ENCODE assay signal across 23 cellular contexts in genomic region chr11:117720061-117720511, GRCh38.
DNase-seq lines count a peak whose midpoint lies in the region; TF ChIP-seq lines count a peak whose summit lies in the region.
"Had no signal": no experiment of that assay in that cellular context is flagged by ENCODE, and none has a peak within 500 bp of the region (broad histone marks: within the 10 kb centered on the region; RNA-seq: fewer than 3 reads in every experiment).

No MANE protein-coding gene starts in this region.

- peak overlapping the region; percentile 50 for H3K9ac ChIP-seq in NT2/D1 (ENCODE audit: insufficient read length, low read depth)

- peak; percentile 26 for DNase-seq in NCI-H82 (lab: John Stamatoyannopoulos, UW)
- DNase-seq in NCI-H82 treated with DMSO at 0.1 percent for 48 hours (lab: John Stamatoyannopoulos, UW; ENCODE audit: unreplicated experiment) = no peak
- DNase-seq in NT2/D1 (ENCODE audit: low read depth, low spot score) = no peak
- peak; percentile 29 to 49 for DNase-seq in thyroid gland
- DNase-seq in activated CD4-positive, alpha-beta T cell treated with anti-CD3 and anti-CD28 coated beads for 1 hour = no peak
- DNase-seq in cerebellum (ENCODE audit: low spot score) = no peak
- no peak for DNase-seq in DMS53 (lab: John Stamatoyannopoulos, UW)
- DNase-seq: activated CD4-positive, alpha-beta T cell treated with anti-CD3 and anti-CD28 coated beads, Interleukin-2, amount 50 U/mL, for 48 hours; activated gamma-delta T cell treated with Interleukin-2 at 50 U/mL for 16 hours; glutamatergic neuron; IMR-90; lower lobe of right lung; NCI-H2029; ovary; PC-9; stimulated activated CD4-positive, alpha-beta T cell treated with anti-CD3 and anti-CD28 coated beads, Interleukin-4, amount 100 ng/mL, for 1 hour; stomach; T-helper 17 cell; WERI-Rb-1 had no signal

- TF ChIP-seq POLR2A in thyroid gland (IDR thresholded peaks at IDR 0.05) = no peak

- H3K9me3 ChIP-seq in NT2/D1 (ENCODE audit: insufficient read depth, low read length) = no peaks in the 10 kb centered on the region
- no peaks in the 10 kb centered on the region for H3K9me3 ChIP-seq in thyroid gland
- H3K9me3 ChIP-seq: lower lobe of right lung, ovary, SJSA1, stomach, vagina had no signal

- H3K4me1 ChIP-seq in NT2/D1 (ENCODE audit: insufficient read depth, insufficient read length) = peaks cover 9% of the 10 kb centered on the region
- peaks cover 14 to 34% of the 10 kb centered on the region in 2 donors for H3K4me1 ChIP-seq in thyroid gland
- H3K4me1 ChIP-seq: SJSA1 had no signal

- H3K36me3 ChIP-seq in NT2/D1 (ENCODE audit: insufficient read depth, insufficient read length, low read length) (no peaks in the 10 kb centered on the region), thyroid gland (no peaks in the 10 kb centered on the region)
- H3K36me3 ChIP-seq: lower lobe of right lung, ovary, SJSA1, stomach, vagina, WERI-Rb-1 had no signal

- intact Hi-C loops in thyroid gland (cut with DNase I) = no loop called here

- H3K27ac ChIP-seq in layer of hippocampus (ENCODE audit: low read depth, low read length) (peak overlapping the region; percentile 54), thyroid gland (no peak overlapping the region)
- H3K27ac ChIP-seq: HL-60, lower lobe of right lung, ovary, PC-9, SJSA1, stomach, vagina, WERI-Rb-1 had no signal

- H3K27me3 ChIP-seq in NT2/D1 (ENCODE audit: insufficient read depth, insufficient read length) = no peaks in the 10 kb centered on the region
- no peaks in the 10 kb centered on the region for H3K27me3 ChIP-seq in layer of hippocampus (ENCODE audit: control insufficient read depth, insufficient read depth, low read length)
- no peaks in the 10 kb centered on the region for H3K27me3 ChIP-seq in thyroid gland
- H3K27me3 ChIP-seq: ovary, SJSA1, vagina had no signal

- 53 to 62% methylated on average over 9 to 11 of the region's 11 CpGs for WGBS in thyroid gland, 2 donors

- H3K4me3 ChIP-seq in NT2/D1 (ENCODE audit: insufficient read length, low read depth) (no peak overlapping the region), thyroid gland (replicated peaks in 1 of 3) (no peak overlapping the region)
- H3K4me3 ChIP-seq: lower lobe of right lung, ovary, PC-9, SJSA1, stomach, vagina had no signal

- no peak for TF ChIP-seq CTCF in thyroid gland (IDR thresholded peaks at IDR 0.05)

Comparison
In these comparisons a context has a peak if more than half of its experiments do, and no peak if none do; other contexts are left out.
1. DNase-seq: peak in NCI-H82 (single experiment) and thyroid gland (2 of 2); none in NCI-H82 treated with DMSO at 0.1 percent for 48 hours (single experiment), NT2/D1 (single experiment), activated CD4-positive, alpha-beta T cell treated with anti-CD3 and anti-CD28 coated beads for 1 hour (single experiment), cerebellum (single experiment) and DMS53 (single experiment).